ENCODE assay signal across 8 cellular contexts in the genomic region with DNA sequence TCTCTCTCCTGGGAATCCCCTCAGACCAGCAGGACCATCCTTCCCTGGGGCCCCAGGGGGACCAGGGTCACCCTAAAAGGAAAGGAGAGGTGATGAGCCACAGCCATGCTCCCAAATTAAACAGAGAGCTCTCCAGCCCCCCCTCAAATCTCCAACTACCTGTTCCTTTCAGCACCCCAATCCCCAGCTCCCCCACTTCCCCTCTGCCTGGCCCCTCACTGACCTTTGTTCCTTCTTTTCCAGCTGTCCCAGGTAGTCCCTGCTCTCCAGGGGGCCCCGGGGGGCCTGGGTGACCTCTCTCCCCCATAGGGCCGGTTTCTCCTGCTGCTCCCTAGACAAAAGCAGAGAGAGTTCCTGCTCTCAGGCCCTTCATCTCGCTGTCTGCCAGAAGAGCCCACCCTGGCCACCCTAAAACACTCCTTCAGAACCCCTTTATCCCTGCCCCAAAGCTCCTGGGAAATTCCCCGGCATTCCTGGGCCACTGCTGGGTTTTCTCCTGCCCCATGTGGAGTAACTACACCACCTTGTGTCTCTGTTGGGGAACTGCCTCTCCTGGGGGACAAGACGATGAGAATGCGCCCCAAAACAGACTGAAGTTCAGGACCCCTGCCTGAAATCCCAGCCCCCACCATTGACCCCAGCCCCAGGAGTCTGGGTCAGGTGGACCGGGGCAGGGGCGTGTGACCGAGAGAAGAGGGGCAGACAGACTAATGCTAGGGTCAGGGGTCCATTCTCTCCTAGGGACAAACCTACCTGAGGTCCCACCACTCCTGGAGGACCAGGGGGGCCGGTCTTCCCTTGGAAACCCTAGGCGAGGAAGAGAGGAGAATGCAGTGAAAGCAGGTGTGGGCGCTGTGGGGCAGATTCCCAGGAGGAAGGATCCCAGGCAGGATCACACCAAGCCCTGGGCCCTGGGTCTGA. TPM values are rescaled to one million over a fixed set of nuclear protein-coding genes. Genes with fewer than 3 reads are reported as not detected.
DNase-seq lines count a peak whose midpoint lies in the region; ATAC-seq and TF ChIP-seq lines count a peak whose summit lies in the region.

No MANE protein-coding gene starts in this region.

- CTCF ChIA-PET in activated CD8-positive, alpha-beta T cell treated with anti-CD3 and anti-CD28 coated beads for 36 hours (lab: Charles Lee), result interaction anchor here (0.9 to 2.0 kb wide), 5 partner anchors 13 to 49 kb away, joined by 3 to 8 read pairs (median 4); no protein-coding TSS in a partner anchor
- CTCF ChIA-PET in activated CD8-positive, alpha-beta T cell treated with anti-CD3 and anti-CD28 coated beads, Interleukin-2, amount 10 ng/mL, durations not matched to agents 7 days and 5 days (lab: Charles Lee), result interaction anchor here (0.8 to 1.8 kb wide), 7 partner anchors 11 to 159 kb away, joined by 3 to 13 read pairs (median 5); no protein-coding TSS in a partner anchor

- H3K27me3 Mint-ChIP-seq in activated CD8-positive, alpha-beta T cell treated with anti-CD3 and anti-CD28 coated beads for 36 hours, result no peaks in the 10 kb centered on the region
- no peaks in the 10 kb centered on the region for H3K27me3 Mint-ChIP-seq in activated CD8-positive, alpha-beta T cell treated with anti-CD3 and anti-CD28 coated beads, Interleukin-2, amount 10 ng/mL, durations not matched to agents 7 days and 5 days (ENCODE audit: low read depth)

- no peak for DNase-seq in activated CD8-positive, alpha-beta T cell treated with anti-CD3 and anti-CD28 coated beads for 36 hours
- DNase-seq in activated CD8-positive, alpha-beta T cell treated with anti-CD3 and anti-CD28 coated beads, Interleukin-2, amount 10 ng/mL, durations not matched to agents 7 days and 5 days, result no peak
- DNase-seq in heart left ventricle (no peak), upper lobe of right lung (peak; percentile 61)
- DNase-seq in activated naive CD4-positive, alpha-beta T cell treated with anti-CD3 and anti-CD28 coated beads, Interleukin-2, amount 50 U/mL, for 72 hours (ENCODE audit: low spot score in 2 of 2), result no peak

- H3K36me3 ChIP-seq in heart left ventricle, result no peaks in the 10 kb centered on the region
- no peaks in the 10 kb centered on the region for H3K36me3 ChIP-seq in upper lobe of right lung

- H3K4me1 Mint-ChIP-seq in activated CD8-positive, alpha-beta T cell treated with anti-CD3 and anti-CD28 coated beads for 36 hours (ENCODE audit: low read depth), result no peaks in the 10 kb centered on the region
- H3K4me1 Mint-ChIP-seq in activated CD8-positive, alpha-beta T cell treated with anti-CD3 and anti-CD28 coated beads, Interleukin-2, amount 10 ng/mL, durations not matched to agents 7 days and 5 days (ENCODE audit: low read depth), result no peaks in the 10 kb centered on the region

- H3K4me3 Mint-ChIP-seq in activated CD8-positive, alpha-beta T cell treated with anti-CD3 and anti-CD28 coated beads for 36 hours, result no peak overlapping the region
- H3K4me3 Mint-ChIP-seq in activated CD8-positive, alpha-beta T cell treated with anti-CD3 and anti-CD28 coated beads, Interleukin-2, amount 10 ng/mL, durations not matched to agents 7 days and 5 days, result no peak overlapping the region

- H3K27ac ChIP-seq in heart left ventricle, result no peak overlapping the region
- H3K27ac ChIP-seq in upper lobe of right lung, result no peak overlapping the region

- POLR2A ChIA-PET in activated CD8-positive, alpha-beta T cell treated with anti-CD3 and anti-CD28 coated beads for 36 hours (lab: Charles Lee), result no interaction called here
- POLR2A ChIA-PET in activated CD8-positive, alpha-beta T cell treated with anti-CD3 and anti-CD28 coated beads, Interleukin-2, amount 10 ng/mL, durations not matched to agents 7 days and 5 days (lab: Charles Lee), result interaction anchor here (0.7 to 1.0 kb wide), 2 partner anchors 36 to 259 kb away, joined by 3 to 7 read pairs; a partner anchor contains a TSS

- no peaks in the 10 kb centered on the region for H3K27me3 ChIP-seq in heart left ventricle
- H3K27me3 ChIP-seq in upper lobe of right lung, result no peaks in the 10 kb centered on the region

- no peaks in the 10 kb centered on the region for H3K9me3 ChIP-seq in heart left ventricle
- no peaks in the 10 kb centered on the region for H3K9me3 ChIP-seq in upper lobe of right lung

- intact Hi-C loops in activated CD8-positive, alpha-beta T cell treated with anti-CD3 and anti-CD28 coated beads for 36 hours (cut with micrococcal nuclease), result no loop called here
- intact Hi-C loops in heart left ventricle (cut with DNase I), result no loop called here
- intact Hi-C loops in upper lobe of right lung (cut with DNase I), result no loop called here

- no peaks in the 10 kb centered on the region for H3K36me3 Mint-ChIP-seq in activated CD8-positive, alpha-beta T cell treated with anti-CD3 and anti-CD28 coated beads for 36 hours (ENCODE audit: low read depth)
- no peaks in the 10 kb centered on the region for H3K36me3 Mint-ChIP-seq in activated CD8-positive, alpha-beta T cell treated with anti-CD3 and anti-CD28 coated beads, Interleukin-2, amount 10 ng/mL, durations not matched to agents 7 days and 5 days (ENCODE audit: low read depth)
- no peaks in the 10 kb centered on the region for H3K36me3 Mint-ChIP-seq in activated naive CD4-positive, alpha-beta T cell treated with anti-CD3 and anti-CD28 coated beads, Interleukin-2, amount 50 U/mL, for 72 hours

- no peak for TF ChIP-seq POLR2A in heart left ventricle (IDR thresholded peaks at IDR 0.05)

- H3K9me3 Mint-ChIP-seq in activated CD8-positive, alpha-beta T cell treated with anti-CD3 and anti-CD28 coated beads for 36 hours, result no peaks in the 10 kb centered on the region
- no peaks in the 10 kb centered on the region for H3K9me3 Mint-ChIP-seq in activated CD8-positive, alpha-beta T cell treated with anti-CD3 and anti-CD28 coated beads, Interleukin-2, amount 10 ng/mL, durations not matched to agents 7 days and 5 days (ENCODE audit: insufficient read depth)
- H3K9me3 Mint-ChIP-seq in activated naive CD4-positive, alpha-beta T cell treated with anti-CD3 and anti-CD28 coated beads, Interleukin-2, amount 50 U/mL, for 72 hours, result no peaks in the 10 kb centered on the region

- WGBS in heart left ventricle, 4 donors, result 74 to 80% (median 76%) methylated on average over 12 of the region's 12 CpGs

- H3K4me1 ChIP-seq in heart left ventricle, result no peaks in the 10 kb centered on the region
- H3K4me1 ChIP-seq in upper lobe of right lung, result no peaks in the 10 kb centered on the region

- TF ChIP-seq CTCF in activated CD8-positive, alpha-beta T cell treated with anti-CD3 and anti-CD28 coated beads for 36 hours (IDR thresholded peaks at IDR 0.05), result peak; percentile 30
- TF ChIP-seq CTCF in heart left ventricle (IDR thresholded peaks at IDR 0.05) (peak in 10 of 12 donors; percentile 28 to 54 (median 36)), upper lobe of right lung (IDR thresholded peaks at IDR 0.05) (peak; percentile 39)

- H3K4me3 ChIP-seq in heart left ventricle, result no peak overlapping the region
- H3K4me3 ChIP-seq in upper lobe of right lung, result no peak overlapping the region

- ATAC-seq in activated CD8-positive, alpha-beta T cell treated with anti-CD3 and anti-CD28 coated beads for 36 hours, result peak; percentile 37
- ATAC-seq in activated CD8-positive, alpha-beta T cell treated with anti-CD3 and anti-CD28 coated beads, Interleukin-2, amount 10 ng/mL, durations not matched to agents 7 days and 5 days, result no peak
- peak; percentile 69 for ATAC-seq in SK-N-SH treated with all-trans-retinoic acid at 6 μM for 48 hours
- ATAC-seq in heart left ventricle, result no peak
- peak; percentile 18 for ATAC-seq in upper lobe of right lung
- ATAC-seq in HG02759 (IDR thresholded peaks at IDR 0.05; ENCODE audit: unreplicated experiment), result no peak
- ATAC-seq in HG02970 (IDR thresholded peaks at IDR 0.05; ENCODE audit: low FRiP score, unreplicated experiment), result no peak
- no peak for ATAC-seq in activated naive CD4-positive, alpha-beta T cell treated with anti-CD3 and anti-CD28 coated beads, Interleukin-2, amount 50 U/mL, for 72 hours

- H3K27ac Mint-ChIP-seq in activated CD8-positive, alpha-beta T cell treated with anti-CD3 and anti-CD28 coated beads for 36 hours, result no peak overlapping the region
- H3K27ac Mint-ChIP-seq in activated CD8-positive, alpha-beta T cell treated with anti-CD3 and anti-CD28 coated beads, Interleukin-2, amount 10 ng/mL, durations not matched to agents 7 days and 5 days, result no peak overlapping the region
- H3K27ac Mint-ChIP-seq in activated naive CD4-positive, alpha-beta T cell treated with anti-CD3 and anti-CD28 coated beads, Interleukin-2, amount 50 U/mL, for 72 hours, result peak overlapping the region in 1 of 2 donors; percentile 25

RNA-seq across cellular contexts. Expression of a gene that starts 19.7 kb away (rescaled TPM):
- total RNA-seq in activated CD8-positive, alpha-beta T cell treated with anti-CD3 and anti-CD28 coated beads for 36 hours, result 1 to 10 TPM; 1.3 to 1.4 TPM
- total RNA-seq in activated CD8-positive, alpha-beta T cell treated with anti-CD3 and anti-CD28 coated beads, Interleukin-2, amount 10 ng/mL, durations not matched to agents 7 days and 5 days, result under 1 TPM; 0.71 to 0.83 TPM
- total RNA-seq in heart left ventricle, result 1 to 10 TPM in 4 of 9 donors, under 1 TPM in 5; 0.42 to 2.3 (median 0.93) TPM
- polyA plus RNA-seq in heart left ventricle, result 1 to 10 TPM in 1 of 2 donors, under 1 TPM in 1; 0.39 to 4.9 TPM
- total RNA-seq in upper lobe of right lung, result 1.2 TPM
- 1 to 10 TPM; 1.8 to 4.6 TPM for total RNA-seq in activated naive CD4-positive, alpha-beta T cell treated with anti-CD3 and anti-CD28 coated beads, Interleukin-2, amount 50 U/mL, for 72 hours

RNA-seq across cellular contexts. Expression of a gene that starts 27.9 kb away (rescaled TPM):
- 10 to 100 TPM; 41.2 to 41.9 TPM for total RNA-seq in activated CD8-positive, alpha-beta T cell treated with anti-CD3 and anti-CD28 coated beads for 36 hours
- 10 to 100 TPM; 33.5 to 34.5 TPM for total RNA-seq in activated CD8-positive, alpha-beta T cell treated with anti-CD3 and anti-CD28 coated beads, Interleukin-2, amount 10 ng/mL, durations not matched to agents 7 days and 5 days
- total RNA-seq in heart left ventricle (10 to 100 TPM; 20.7 to 39.6 (median 33.4) TPM), upper lobe of right lung (46.6 TPM)
- 10 to 100 TPM; 24.6 to 29.8 TPM for polyA plus RNA-seq in heart left ventricle
- total RNA-seq in activated naive CD4-positive, alpha-beta T cell treated with anti-CD3 and anti-CD28 coated beads, Interleukin-2, amount 50 U/mL, for 72 hours, result 10 to 100 TPM; 46.6 to 89.0 TPM

RNA-seq across cellular contexts. Expression of a gene that starts 28.1 kb away (rescaled TPM):
- total RNA-seq in activated CD8-positive, alpha-beta T cell treated with anti-CD3 and anti-CD28 coated beads for 36 hours, result 10 to 100 TPM; 43.1 to 43.3 TPM
- total RNA-seq in activated CD8-positive, alpha-beta T cell treated with anti-CD3 and anti-CD28 coated beads, Interleukin-2, amount 10 ng/mL, durations not matched to agents 7 days and 5 days, result 10 to 100 TPM; 45.6 to 50.8 TPM
- total RNA-seq in heart left ventricle, result 10 to 100 TPM; 42.4 to 70.4 (median 55.3) TPM
- polyA plus RNA-seq in heart left ventricle, result 100 to 1,000 TPM in 1 of 2 donors, 10 to 100 TPM in 1; 39.9 to 197 TPM
- 89.1 TPM for total RNA-seq in upper lobe of right lung
- 10 to 100 TPM; 45.8 to 78.2 TPM for total RNA-seq in activated naive CD4-positive, alpha-beta T cell treated with anti-CD3 and anti-CD28 coated beads, Interleukin-2, amount 50 U/mL, for 72 hours

RNA-seq across cellular contexts. Expression of a gene that starts 31.9 kb away (rescaled TPM):
- 10 to 100 TPM; 40.6 to 42.0 TPM for total RNA-seq in activated CD8-positive, alpha-beta T cell treated with anti-CD3 and anti-CD28 coated beads for 36 hours
- total RNA-seq in activated CD8-positive, alpha-beta T cell treated with anti-CD3 and anti-CD28 coated beads, Interleukin-2, amount 10 ng/mL, durations not matched to agents 7 days and 5 days, result 10 to 100 TPM; 13.9 to 14.1 TPM
- total RNA-seq in heart left ventricle, result 10 to 100 TPM; 15.8 to 31.7 (median 18.8) TPM
- polyA plus RNA-seq in heart left ventricle, result 10 to 100 TPM; 16.7 to 17.9 TPM
- 14.7 TPM for total RNA-seq in upper lobe of right lung
- 10 to 100 TPM; 14.7 to 17.5 TPM for total RNA-seq in activated naive CD4-positive, alpha-beta T cell treated with anti-CD3 and anti-CD28 coated beads, Interleukin-2, amount 50 U/mL, for 72 hours

RNA-seq across cellular contexts. Expression of a gene that starts 35.7 kb away (rescaled TPM):
- total RNA-seq in activated CD8-positive, alpha-beta T cell treated with anti-CD3 and anti-CD28 coated beads for 36 hours, result 10 to 100 TPM; 26.8 to 27.5 TPM
- 10 to 100 TPM; 39.8 to 44.6 TPM for total RNA-seq in activated CD8-positive, alpha-beta T cell treated with anti-CD3 and anti-CD28 coated beads, Interleukin-2, amount 10 ng/mL, durations not matched to agents 7 days and 5 days
- total RNA-seq in heart left ventricle (10 to 100 TPM in 8 of 9 donors, 1 to 10 TPM in 1; 8.4 to 32.2 (median 27.3) TPM), upper lobe of right lung (42.0 TPM)
- 10 to 100 TPM; 26.2 to 36.9 TPM for polyA plus RNA-seq in heart left ventricle
- total RNA-seq in activated naive CD4-positive, alpha-beta T cell treated with anti-CD3 and anti-CD28 coated beads, Interleukin-2, amount 50 U/mL, for 72 hours, result 10 to 100 TPM; 30.3 to 46.5 TPM

Comparison
In these comparisons a context has a peak if more than half of its experiments do, and no peak if none do; other contexts are left out.
1. ATAC-seq: peak in activated CD8-positive, alpha-beta T cell treated with anti-CD3 and anti-CD28 coated beads for 36 hours (single experiment), SK-N-SH treated with all-trans-retinoic acid at 6 μM for 48 hours (single experiment) and upper lobe of right lung (single experiment); none in activated CD8-positive, alpha-beta T cell treated with anti-CD3 and anti-CD28 coated beads, Interleukin-2, amount 10 ng/mL, durations not matched to agents 7 days and 5 days (single experiment), heart left ventricle (0 of 4), HG02759 (single experiment), HG02970 (single experiment) and activated naive CD4-positive, alpha-beta T cell treated with anti-CD3 and anti-CD28 coated beads, Interleukin-2, amount 50 U/mL, for 72 hours (0 of 2).
2. Peak in every context shown above with its lines, with median percentiles within 50 percentile points of each other: CTCF ChIP-seq.